In the genomic region with DNA sequence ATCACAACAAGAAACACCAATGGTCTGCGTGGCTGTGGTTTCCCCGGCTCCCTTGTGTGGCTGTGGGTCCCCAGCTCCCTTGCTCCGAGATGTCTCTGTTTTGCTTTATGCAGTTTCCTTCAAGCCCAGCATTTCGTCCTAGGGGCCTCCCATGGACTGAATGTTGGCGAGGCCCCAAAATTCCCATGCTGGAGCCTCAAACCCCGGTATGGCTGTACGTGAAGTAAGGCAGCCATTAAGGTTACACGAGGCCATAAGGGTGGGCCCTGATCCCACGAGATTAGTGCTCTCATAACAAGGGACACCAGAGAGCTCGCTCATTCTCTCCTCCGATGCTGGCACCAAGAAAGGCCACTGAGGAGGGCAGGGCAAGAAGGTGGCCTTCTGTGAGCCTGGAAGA, we compare ENCODE assay signal across 28 cellular contexts.
"Had no signal": no experiment of that assay in that cellular context is flagged by ENCODE, and none has a peak within 500 bp of the region (broad histone marks: within the 10 kb centered on the region; RNA-seq: fewer than 3 reads in every experiment).

No MANE protein-coding gene starts in this region.

- FAIRE-seq: astrocyte, endometrium had no signal

- H3K4me3 Mint-ChIP-seq: activated naive CD4-positive, alpha-beta T cell treated with anti-CD3 and anti-CD28 coated beads, Interleukin-2, amount 10 ng/mL, durations not matched to agents 7 days and 5 days; activated naive CD8-positive, alpha-beta T cell treated with anti-CD3 and anti-CD28 coated beads, Interleukin-2, amount 10 ng/mL, durations not matched to agents 7 days and 5 days; activated T-cell treated with anti-CD3 and anti-CD28 coated beads, Interleukin-2, amount 50 U/mL, for 24 hours; dendritic cell treated with granulocyte-macrophage colony-stimulating factor and Interleukin-4, amounts not matched to agents 40 ng/mL and 50 ng/mL, for 4 days; stimulated activated naive CD8-positive, alpha-beta T cell treated with anti-CD3 and anti-CD28 coated beads, Interleukin-15, Interleukin-2, amounts not matched to agents 100 ng/mL and 50 ng/mL, for 24 hours; T-cell; T-helper 2 cell treated with Interferon-gamma antibody and Interleukin-4, amounts not matched to agents 5 μg/mL and 100 μg/mL, for 36 hours; type B pancreatic cell had no signal

- H3K36me3 Mint-ChIP-seq: activated naive CD4-positive, alpha-beta T cell treated with anti-CD3 and anti-CD28 coated beads, Interleukin-2, amount 10 ng/mL, durations not matched to agents 7 days and 5 days; activated naive CD8-positive, alpha-beta T cell treated with anti-CD3 and anti-CD28 coated beads, Interleukin-2, amount 10 ng/mL, durations not matched to agents 7 days and 5 days; T-cell; type B pancreatic cell had no signal

- H3K4me3 ChIP-seq: esophagus squamous epithelium, heart right ventricle, left ventricle myocardium inferior, uterus had no signal

- H3K27me3 ChIP-seq: brain microvascular endothelial cell, uterus had no signal

- DNase-seq: activated CD4-positive, alpha-beta T cell treated with anti-CD3 and anti-CD28 coated beads for 48 hours; activated CD4-positive, alpha-beta T cell treated with anti-CD3 and anti-CD28 coated beads, Interleukin-2, amount 50 U/mL, for 48 hours; activated CD8-positive, alpha-beta memory T cell treated with anti-CD3 and anti-CD28 coated beads for 24 hours; activated CD8-positive, alpha-beta memory T cell treated with anti-CD3 and anti-CD28 coated beads, Interleukin-2, amount 50 U/mL, for 4 hours; activated gamma-delta T cell; activated naive CD4-positive, alpha-beta T cell treated with anti-CD3 and anti-CD28 coated beads, Interleukin-2, amount 10 ng/mL, durations not matched to agents 7 days and 5 days; activated naive CD8-positive, alpha-beta T cell treated with anti-CD3 and anti-CD28 coated beads, Interleukin-2, amount 10 ng/mL, durations not matched to agents 7 days and 5 days; activated T-cell treated with anti-CD3 and anti-CD28 coated beads, Interleukin-2, amount 50 U/mL, for 24 hours; brain microvascular endothelial cell; central memory CD4-positive, alpha-beta T cell; esophagus squamous epithelium; foreskin melanocyte; heart right ventricle; left ventricle myocardium inferior; occipital lobe; right cardiac atrium; stimulated activated CD4-positive, alpha-beta T cell treated with anti-CD3 and anti-CD28 coated beads, Interleukin-2, amount 100 ng/mL, for 48 hours; T-cell; uterus had no signal

- H3K9me3 Mint-ChIP-seq: activated naive CD4-positive, alpha-beta T cell treated with anti-CD3 and anti-CD28 coated beads, Interleukin-2, amount 10 ng/mL, durations not matched to agents 7 days and 5 days; activated naive CD8-positive, alpha-beta T cell treated with anti-CD3 and anti-CD28 coated beads, Interleukin-2, amount 10 ng/mL, durations not matched to agents 7 days and 5 days; activated T-cell treated with anti-CD3 and anti-CD28 coated beads, Interleukin-2, amount 50 U/mL, for 24 hours; dendritic cell treated with granulocyte-macrophage colony-stimulating factor and Interleukin-4, amounts not matched to agents 40 ng/mL and 50 ng/mL, for 4 days; stimulated activated naive CD8-positive, alpha-beta T cell treated with anti-CD3 and anti-CD28 coated beads, Interleukin-15, Interleukin-2, amounts not matched to agents 100 ng/mL and 50 ng/mL, for 24 hours; T-cell; T-helper 2 cell treated with Interferon-gamma antibody and Interleukin-4, amounts not matched to agents 5 μg/mL and 100 μg/mL, for 36 hours; type B pancreatic cell had no signal

- ATAC-seq: activated CD4-positive, CD25-positive, alpha-beta regulatory T cell treated with anti-CD3 and anti-CD28 coated beads, Interleukin-2, amount 50 U/mL, for 24 hours; heart right ventricle; right cardiac atrium; SK-N-SH treated with all-trans-retinoic acid at 6 μM for 48 hours; T-cell had no signal

- H3K27ac Mint-ChIP-seq: activated naive CD4-positive, alpha-beta T cell treated with anti-CD3 and anti-CD28 coated beads, Interleukin-2, amount 10 ng/mL, durations not matched to agents 7 days and 5 days; activated naive CD8-positive, alpha-beta T cell treated with anti-CD3 and anti-CD28 coated beads, Interleukin-2, amount 10 ng/mL, durations not matched to agents 7 days and 5 days; activated T-cell treated with anti-CD3 and anti-CD28 coated beads, Interleukin-2, amount 50 U/mL, for 24 hours; dendritic cell treated with granulocyte-macrophage colony-stimulating factor and Interleukin-4, amounts not matched to agents 40 ng/mL and 50 ng/mL, for 4 days; stimulated activated naive CD8-positive, alpha-beta T cell treated with anti-CD3 and anti-CD28 coated beads, Interleukin-15, Interleukin-2, amounts not matched to agents 100 ng/mL and 50 ng/mL, for 24 hours; T-cell; T-helper 2 cell treated with Interferon-gamma antibody and Interleukin-4, amounts not matched to agents 5 μg/mL and 100 μg/mL, for 36 hours; type B pancreatic cell had no signal

- H3K9me3 ChIP-seq: esophagus squamous epithelium, heart right ventricle, left ventricle myocardium inferior, uterus had no signal

- H3K36me3 ChIP-seq: brain microvascular endothelial cell, esophagus squamous epithelium, heart right ventricle, left ventricle myocardium inferior, uterus had no signal

- H3K27ac ChIP-seq: brain microvascular endothelial cell, epithelial cell of prostate, esophagus squamous epithelium, heart right ventricle, left ventricle myocardium inferior, uterus had no signal
